ENCODE assay signal across 7 cellular contexts in genomic region chr1:149321732-149322016, GRCh38.
A peak's percentile ranks its signal among the peaks of the same experiment; 100 is the strongest.
DNase-seq lines count a peak whose midpoint lies in the region; ATAC-seq and TF ChIP-seq lines count a peak whose summit lies in the region.
"Not testable (repeated sequence)": the region's sequence is repeated elsewhere in the genome, so short reads cannot be mapped to it uniquely, and the experiment has no call there.

No MANE protein-coding gene starts in this region.

- H3K27me3 ChIP-seq in GM23338 (ENCODE audit: insufficient read depth); RWPE2 (ENCODE audit: insufficient read depth, poor library complexity, severe bottlenecking); foreskin keratinocyte; heart left ventricle; right cardiac atrium (ENCODE audit: control insufficient read depth, insufficient read depth): not testable (repeated sequence)

- H3K4me3 ChIP-seq in GM23338; RWPE2 (ENCODE audit: severe bottlenecking); heart left ventricle; right cardiac atrium (ENCODE audit: low read length); mucosa of descending colon: not testable (repeated sequence)

- H2AFZ ChIP-seq in GM23338, result not testable (repeated sequence)

- TF ChIP-seq CTCF in GM23338 (conservative IDR thresholded peaks at IDR 0.05; ENCODE audit: low read depth in 2 of 2); RWPE2 (IDR thresholded peaks at IDR 0.05; ENCODE audit: poor library complexity, severe bottlenecking); foreskin keratinocyte (conservative IDR thresholded peaks at IDR 0.05); heart left ventricle (IDR thresholded peaks at IDR 0.05); mucosa of descending colon (IDR thresholded peaks at IDR 0.05): not testable (repeated sequence)

- DNase-seq in GM23338 (ENCODE audit: low spot score); RWPE2 (ENCODE audit: low spot score); foreskin keratinocyte; heart left ventricle; right cardiac atrium; mucosa of descending colon; sciatic nerve (ENCODE audit: low spot score): not testable (repeated sequence)

- not testable (repeated sequence) for H3K79me2 ChIP-seq in GM23338 (replicated peaks; ENCODE audit: insufficient read depth)

- WGBS in heart left ventricle, 4 donors, result no CpG with 5 or more reads among the region's 12 CpGs
- WGBS in right cardiac atrium, result no CpG with 5 or more reads among the region's 12 CpGs

- intact Hi-C loops in heart left ventricle (cut with DNase I); right cardiac atrium (cut with DNase I); mucosa of descending colon (cut with DNase I, micrococcal nuclease); sciatic nerve (cut with DNase I): not testable (repeated sequence)

- ATAC-seq in GM23338, result peak; percentile 90
- ATAC-seq in RWPE2 (ENCODE audit: low read depth), result peak; percentile 31; the same call in 1 of the 3 replicates
- ATAC-seq in foreskin keratinocyte, result peak; percentile 54
- ATAC-seq in heart left ventricle, result peak in 3 of 4 donors; percentile 11 to 59 (median 33)
- peak; percentile 16 to 55 for ATAC-seq in right cardiac atrium
- ATAC-seq in mucosa of descending colon, result peak; percentile 33
- ATAC-seq in sciatic nerve, result peak; percentile 46

- H3K36me3 Mint-ChIP-seq in GM23338 (ENCODE audit: low read depth), result not testable (repeated sequence)

- H3K27ac ChIP-seq in GM23338 (ENCODE audit: low read depth); RWPE2 (ENCODE audit: poor library complexity, severe bottlenecking); foreskin keratinocyte; heart left ventricle; right cardiac atrium (ENCODE audit: low read length): not testable (repeated sequence)

- not testable (repeated sequence) for H3F3A ChIP-seq in GM23338 (replicated peaks; ENCODE audit: low read depth)

- not testable (repeated sequence) for H3K9me3 ChIP-seq in RWPE2 (ENCODE audit: severe bottlenecking); heart left ventricle; right cardiac atrium (ENCODE audit: control insufficient read depth, low read length); mucosa of descending colon

- H3K27ac Mint-ChIP-seq in GM23338, result not testable (repeated sequence)

- H3K9me3 Mint-ChIP-seq in GM23338, result not testable (repeated sequence)

- not testable (repeated sequence) for H3K36me3 ChIP-seq in GM23338 (ENCODE audit: insufficient read depth); RWPE2 (ENCODE audit: low read depth); heart left ventricle; mucosa of descending colon (ENCODE audit: low read depth)

- H3K4me3 Mint-ChIP-seq in GM23338, result not testable (repeated sequence)

- not testable (repeated sequence) for H3K4me2 ChIP-seq in GM23338

- not testable (repeated sequence) for H3K4me1 Mint-ChIP-seq in GM23338

- not testable (repeated sequence) for H4K20me1 ChIP-seq in GM23338 (replicated peaks; ENCODE audit: insufficient read depth)

- H3K4me1 ChIP-seq in GM23338 (ENCODE audit: insufficient read depth); RWPE2 (ENCODE audit: insufficient read depth, poor library complexity, severe bottlenecking); foreskin keratinocyte; heart left ventricle; right cardiac atrium (ENCODE audit: control insufficient read depth, insufficient read depth, low read length); mucosa of descending colon (ENCODE audit: low read depth): not testable (repeated sequence)

- not testable (repeated sequence) for H3K9me2 ChIP-seq in GM23338 (ENCODE audit: insufficient read depth)

- not testable (repeated sequence) for TF ChIP-seq POLR2A in heart left ventricle (IDR thresholded peaks at IDR 0.05)

- not testable (repeated sequence) for H3K27me3 Mint-ChIP-seq in GM23338 (ENCODE audit: insufficient read depth, low read depth, poor library complexity)

Comparison
In these comparisons a context has a peak if more than half of its experiments do, and no peak if none do; other contexts are left out.
1. ATAC-seq: peak in every context shown above with its lines; median percentile 90 in GM23338; 54 in foreskin keratinocyte; 46 in sciatic nerve; 36 in right cardiac atrium; 33 in heart left ventricle; 33 in mucosa of descending colon; 31 in RWPE2.